8 cellular contexts compared by ENCODE assay signal in genomic region chr11:14519692-14520085, GRCh38. TPM values are rescaled to one million over a fixed set of nuclear protein-coding genes. Genes with fewer than 3 reads are reported as not detected.
DNase-seq lines count a peak whose midpoint lies in the region; ATAC-seq and TF ChIP-seq lines count a peak whose summit lies in the region.

No MANE protein-coding gene starts in this region.

- peaks cover 19 to 32% (median 24%) of the 10 kb centered on the region in 10 experiments for H3K4me1 ChIP-seq in BLaER1 treated with 17β-estradiol and CSF1 and Interleukin-3, amounts not matched to agents 10 nM and 100 nM
- peaks cover 10% of the 10 kb centered on the region for H3K4me1 ChIP-seq in foreskin keratinocyte
- peaks cover 0 to 23% (median 19%) of the 10 kb centered on the region in 4 donors for H3K4me1 ChIP-seq in sigmoid colon

- no peaks in the 10 kb centered on the region for H3K27me3 Mint-ChIP-seq in WTC11 (ENCODE audit: low read depth)

- H3K27ac ChIP-seq in BLaER1 treated with 17β-estradiol and CSF1 and Interleukin-3, amounts not matched to agents 10 nM and 100 nM = peak overlapping the region; percentile 96 to 100 (median 98)
- H3K27ac ChIP-seq in foreskin keratinocyte = peak overlapping the region; percentile 95
- peak overlapping the region; percentile 87 to 90 (median 88) for H3K27ac ChIP-seq in sigmoid colon

- intact Hi-C loops in sigmoid colon (cut with DNase I) = loop anchor here (1.0 to 5.0 kb wide), 3 partner anchors 123 to 558 kb away; partner anchors contain the start of genes CYP2R1 and PDE3B

- peaks cover 35 to 44% (median 41%) of the 10 kb centered on the region in 11 experiments for H3K36me3 ChIP-seq in BLaER1 treated with 17β-estradiol and CSF1 and Interleukin-3, amounts not matched to agents 10 nM and 100 nM
- H3K36me3 ChIP-seq in sigmoid colon = peaks cover 0 to 38% (median 13%) of the 10 kb centered on the region in 4 donors

- peaks cover 0 to 36% (median 17%) of the 10 kb centered on the region in 11 experiments; a peak in 15 of 22 replicates for H4K20me1 ChIP-seq in BLaER1 treated with 17β-estradiol and CSF1 and Interleukin-3, amounts not matched to agents 10 nM and 100 nM

- peaks cover 11% of the 10 kb centered on the region for H3K4me1 Mint-ChIP-seq in WTC11

- peak overlapping the region; percentile 95 to 99 (median 97) for H3K9ac ChIP-seq in BLaER1 treated with 17β-estradiol and CSF1 and Interleukin-3, amounts not matched to agents 10 nM and 100 nM

- no peaks in the 10 kb centered on the region for H3K9me3 ChIP-seq in BLaER1 treated with 17β-estradiol and CSF1 and Interleukin-3, amounts not matched to agents 10 nM and 100 nM (replicated peaks in 1 of 11)
- H3K9me3 ChIP-seq in sigmoid colon = no peaks in the 10 kb centered on the region

- ATAC-seq in GM19328 (IDR thresholded peaks at IDR 0.05; ENCODE audit: unreplicated experiment) = peak; percentile 18
- peak; percentile 6 for ATAC-seq in HG03521 (IDR thresholded peaks at IDR 0.05; ENCODE audit: unreplicated experiment)
- no peak for ATAC-seq in WTC11
- ATAC-seq in foreskin keratinocyte = peak; percentile 51
- no peak for ATAC-seq in HG03039 (IDR thresholded peaks at IDR 0.05; ENCODE audit: unreplicated experiment)

- H3K9me3 Mint-ChIP-seq in WTC11 = no peaks in the 10 kb centered on the region

- H3K4me3 Mint-ChIP-seq in WTC11 = peak overlapping the region; percentile 96

- no peaks in the 10 kb centered on the region for H3K27me3 ChIP-seq in BLaER1 treated with 17β-estradiol and CSF1 and Interleukin-3, amounts not matched to agents 10 nM and 100 nM
- no peaks in the 10 kb centered on the region for H3K27me3 ChIP-seq in foreskin keratinocyte
- H3K27me3 ChIP-seq in sigmoid colon = no peaks in the 10 kb centered on the region

- H3K36me3 Mint-ChIP-seq in WTC11 = peaks cover 21% of the 10 kb centered on the region

- 0% methylated on average over 13 of the region's 13 CpGs for WGBS in sigmoid colon, 2 donors

- H3K27ac Mint-ChIP-seq in WTC11 = peak overlapping the region; percentile 97

- no peak for TF ChIP-seq EP300 in sigmoid colon (IDR thresholded peaks at IDR 0.05)

- CTCF ChIA-PET in WTC11 (lab: Charles Lee) = interaction anchor here (1.1 to 2.9 kb wide), 6 partner anchors 12 to 388 kb away, joined by 3 to 27 read pairs (median 4); partner anchors contain the start of gene CYP2R1

- POLR2A ChIA-PET in WTC11 (lab: Charles Lee) = interaction anchor here (0.6 to 1.4 kb wide), 5 partner anchors 20 to 388 kb away, joined by 3 to 9 read pairs (median 4); no protein-coding TSS in a partner anchor

- TF ChIP-seq POLR2A in sigmoid colon (IDR thresholded peaks at IDR 0.05) = no peak

- H3K4me3 ChIP-seq in BLaER1 treated with 17β-estradiol and CSF1 and Interleukin-3, amounts not matched to agents 10 nM and 100 nM = peak overlapping the region; percentile 72 to 91 (median 82)
- peak overlapping the region; percentile 74 to 87 (median 79) for H3K4me3 ChIP-seq in sigmoid colon

- H3K4me2 ChIP-seq in BLaER1 treated with 17β-estradiol and CSF1 and Interleukin-3, amounts not matched to agents 10 nM and 100 nM = peak overlapping the region; percentile 77 to 99 (median 89)

- DNase-seq in WTC11 (ENCODE audit: low spot score) (no peak), foreskin keratinocyte (peak in 1 of 2 donors; percentile 41), sigmoid colon (no peak), HT-29 (ENCODE audit: low spot score) (no peak)

- TF ChIP-seq CTCF in WTC11 (IDR thresholded peaks at IDR 0.05) (no peak), foreskin keratinocyte (conservative IDR thresholded peaks at IDR 0.05) (no peak), sigmoid colon (IDR thresholded peaks at IDR 0.05) (no peak)

TF ChIP-seq in WTC11, 78 proteins besides CTCF, POLR2A, EP300 and RAD21:
- TF ChIP-seq CREB1 (CRISPR knock-in tag; IDR thresholded peaks at IDR 0.05) (no peak), ETV6 (CRISPR knock-in tag; IDR thresholded peaks at IDR 0.05) (no peak), AR (CRISPR knock-in tag; IDR thresholded peaks at IDR 0.05) (no peak), E2F5 (CRISPR knock-in tag; IDR thresholded peaks at IDR 0.05) (no peak), ERG (CRISPR knock-in tag; IDR thresholded peaks at IDR 0.05) (no peak), PREB (CRISPR knock-in tag; IDR thresholded peaks at IDR 0.05; ENCODE audit: borderline replicate concordance) (no peak), ATF1 (CRISPR knock-in tag; IDR thresholded peaks at IDR 0.05) (no peak)

RNA-seq across cellular contexts. Expression of gene PSMA1, which starts 0.5 kb away (rescaled TPM):
- total RNA-seq in WTC11 (2021) = 139 to 143 TPM (median 140 TPM) in 3 replicates
- total RNA-seq in foreskin keratinocyte = 225 and 233 TPM in 2 replicates
- polyA plus RNA-seq in foreskin keratinocyte = 202 and 230 TPM in 2 replicates
- total RNA-seq in sigmoid colon = 100 to 1,000 TPM; 109 to 137 (median 123) TPM
- 100 to 1,000 TPM; 137 to 170 (median 145) TPM for polyA plus RNA-seq in sigmoid colon
- 121 and 139 TPM in 2 replicates for total RNA-seq in HT-29 (2014; rRNA removed; shearing (Covaris generic))

RNA-seq across cellular contexts. Expression of gene COPB1, which starts 20.1 kb away (rescaled TPM):
- total RNA-seq in WTC11 (2021) = 67.9 to 76.3 TPM (median 75.6 TPM) in 3 replicates
- total RNA-seq in foreskin keratinocyte = 155 and 192 TPM in 2 replicates
- polyA plus RNA-seq in foreskin keratinocyte = 64.4 and 68.0 TPM in 2 replicates
- 100 to 1,000 TPM in 1 of 4 donors, 10 to 100 TPM in 3; 70.2 to 103 (median 76.3) TPM for total RNA-seq in sigmoid colon
- polyA plus RNA-seq in sigmoid colon = 10 to 100 TPM; 54.6 to 65.5 (median 57.7) TPM
- total RNA-seq in HT-29 (2014; rRNA removed; shearing (Covaris generic)) = 70.9 and 77.0 TPM in 2 replicates

Comparison
In these comparisons a context has a peak if more than half of its experiments do, and no peak if none do; other contexts are left out.
1. ATAC-seq: peak in GM19328 (single experiment), HG03521 (single experiment) and foreskin keratinocyte (single experiment); none in WTC11 (single experiment) and HG03039 (single experiment).
2. Peak in every context shown above with its lines, with median percentiles within 50 percentile points of each other: H3K27ac ChIP-seq.